11 cellular contexts compared by ENCODE assay signal in genomic region chr6:17869010-17869752, GRCh38.
DNase-seq lines count a peak whose midpoint lies in the region; ATAC-seq and TF ChIP-seq lines count a peak whose summit lies in the region.
"Had no signal": no experiment of that assay in that cellular context is flagged by ENCODE, and none has a peak within 500 bp of the region (broad histone marks: within the 10 kb centered on the region; RNA-seq: fewer than 3 reads in every experiment).

No MANE protein-coding gene starts in this region.

- H3K9me3 Mint-ChIP-seq in type B pancreatic cell, result no peaks in the 10 kb centered on the region

- H3K27me3 ChIP-seq in heart left ventricle, result no peaks in the 10 kb centered on the region
- H3K27me3 ChIP-seq: left lung had no signal

- ATAC-seq in heart left ventricle (no peak), left cardiac atrium (no peak), GM18498 (IDR thresholded peaks at IDR 0.05; ENCODE audit: unreplicated experiment) (no peak)
- ATAC-seq: left lung had no signal

- no peaks in the 10 kb centered on the region for H3K9me3 ChIP-seq in heart left ventricle
- H3K9me3 ChIP-seq: left lung had no signal

- peak overlapping the region; percentile 89 for H3K27ac Mint-ChIP-seq in type B pancreatic cell

- intact Hi-C loops in heart left ventricle (cut with DNase I), result loop anchor here in 9 of 10 donors (5.0 to 10.0 kb wide), 7 partner anchors 53 to 256 kb away; partner anchors contain the start of genes KIF13A (in 8 of the 9) and NHLRC1 (in 1 of the 9)
- intact Hi-C loops in left cardiac atrium (cut with DNase I), result loop anchor here in 1 of 2 donors (5.0 kb wide), 1 partner anchor 118 kb away; the partner anchor contains the start of gene KIF13A

- no peak overlapping the region for H3K4me3 ChIP-seq in heart left ventricle
- H3K4me3 ChIP-seq: left lung had no signal

- H3K4me3 Mint-ChIP-seq in type B pancreatic cell, result peak overlapping the region; percentile 73

- TF ChIP-seq CTCF in heart left ventricle (IDR thresholded peaks at IDR 0.05) (no peak), type B pancreatic cell (conservative IDR thresholded peaks at IDR 0.05) (no peak)

- peaks cover 38% of the 10 kb centered on the region for H3K4me1 Mint-ChIP-seq in type B pancreatic cell (ENCODE audit: unreplicated experiment)

- H3K27me3 Mint-ChIP-seq in type B pancreatic cell, result no peaks in the 10 kb centered on the region

- peak overlapping the region in 7 of 12 donors; percentile 1 to 53 (median 18) for H3K27ac ChIP-seq in heart left ventricle
- peak overlapping the region; percentile 88 for H3K27ac ChIP-seq in angular gyrus (ENCODE audit: low read depth, low read length)
- H3K27ac ChIP-seq: left lung, VCaP had no signal

- peaks cover 0 to 11% (median 4%) of the 10 kb centered on the region in 9 donors for H3K36me3 ChIP-seq in heart left ventricle
- H3K36me3 ChIP-seq: left lung had no signal

- 65 to 83% (median 79%) methylated on average over 6 of the region's 6 CpGs for WGBS in heart left ventricle, 4 donors

- no peak for TF ChIP-seq POLR2A in heart left ventricle (IDR thresholded peaks at IDR 0.05)

- peaks cover 8% of the 10 kb centered on the region for H3K36me3 Mint-ChIP-seq in type B pancreatic cell

- DNase-seq in heart left ventricle (no peak), left cardiac atrium (no peak), inferior parietal cortex (ENCODE audit: extremely low spot score) (peak; percentile 75), type B pancreatic cell (ENCODE audit: extremely low spot score, unreplicated experiment) (no peak), NCI-H446 treated with DMSO at 0.1 percent for 48 hours (lab: John Stamatoyannopoulos, UW) (no peak), NCI-H1105 (lab: John Stamatoyannopoulos, UW) (no peak)
- DNase-seq: left lung, NCI-H526 treated with DMSO at 0.1 percent for 48 hours had no signal

- peaks cover 0 to 81% (median 41%) of the 10 kb centered on the region in 12 donors for H3K4me1 ChIP-seq in heart left ventricle
